Comparison of ENCODE assay signal across 1 cellular context in the genomic region with DNA sequence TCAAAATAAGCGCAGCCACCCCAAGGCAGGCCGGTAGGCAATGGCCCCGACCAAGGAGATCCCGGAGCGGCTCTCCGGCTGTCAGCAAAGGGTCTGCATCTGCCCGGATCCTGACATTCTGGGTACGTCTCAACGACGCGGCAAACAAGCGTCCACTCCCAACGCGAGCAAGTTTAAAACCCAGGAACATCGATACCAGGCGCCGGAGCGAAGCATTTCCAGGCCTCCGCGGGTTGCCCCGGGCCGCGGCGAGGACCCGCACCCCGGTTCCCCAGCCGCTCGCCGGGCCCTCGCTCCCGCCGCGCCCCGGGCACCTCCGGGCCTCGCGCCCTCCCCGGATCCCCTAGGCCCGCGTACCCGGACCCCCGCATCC.
TF ChIP-seq lines count a peak whose summit lies in the region.

No MANE protein-coding gene starts in this region.

TF ChIP-seq in GM12878, 131 proteins besides CTCF, POLR2A, EP300 and RAD21:
- TF ChIP-seq, protein P1, sequence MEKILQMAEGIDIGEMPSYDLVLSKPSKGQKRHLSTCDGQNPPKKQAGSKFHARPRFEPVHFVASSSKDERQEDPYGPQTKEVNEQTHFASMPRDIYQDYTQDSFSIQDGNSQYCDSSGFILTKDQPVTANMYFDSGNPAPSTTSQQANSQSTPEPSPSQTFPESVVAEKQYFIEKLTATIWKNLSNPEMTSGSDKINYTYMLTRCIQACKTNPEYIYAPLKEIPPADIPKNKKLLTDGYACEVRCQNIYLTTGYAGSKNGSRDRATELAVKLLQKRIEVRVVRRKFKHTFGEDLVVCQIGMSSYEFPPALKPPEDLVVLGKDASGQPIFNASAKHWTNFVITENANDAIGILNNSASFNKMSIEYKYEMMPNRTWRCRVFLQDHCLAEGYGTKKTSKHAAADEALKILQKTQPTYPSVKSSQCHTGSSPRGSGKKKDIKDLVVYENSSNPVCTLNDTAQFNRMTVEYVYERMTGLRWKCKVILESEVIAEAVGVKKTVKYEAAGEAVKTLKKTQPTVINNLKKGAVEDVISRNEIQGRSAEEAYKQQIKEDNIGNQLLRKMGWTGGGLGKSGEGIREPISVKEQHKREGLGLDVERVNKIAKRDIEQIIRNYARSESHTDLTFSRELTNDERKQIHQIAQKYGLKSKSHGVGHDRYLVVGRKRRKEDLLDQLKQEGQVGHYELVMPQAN (conservative IDR thresholded peaks at IDR 0.05) = peak; percentile 55; the same call in 1 of the 2 replicates
- TF ChIP-seq DPF2 (IDR thresholded peaks at IDR 0.05) = 0 out of 2 replicates have a peak, but pooled peaks have one; percentile 20
- no peak for TF ChIP-seq PAX8 (IDR thresholded peaks at IDR 0.05)
- peak; percentile 14; the same call in 1 of the 2 replicates for TF ChIP-seq ZSCAN29 (IDR thresholded peaks at IDR 0.05)
- TF ChIP-seq GATAD2B (conservative IDR thresholded peaks at IDR 0.05; ENCODE audit: low read depth) = 0 out of 2 replicates have a peak, but pooled peaks have one; percentile 15
